Comparison of ENCODE assay signal across 8 cellular contexts in the genomic region with DNA sequence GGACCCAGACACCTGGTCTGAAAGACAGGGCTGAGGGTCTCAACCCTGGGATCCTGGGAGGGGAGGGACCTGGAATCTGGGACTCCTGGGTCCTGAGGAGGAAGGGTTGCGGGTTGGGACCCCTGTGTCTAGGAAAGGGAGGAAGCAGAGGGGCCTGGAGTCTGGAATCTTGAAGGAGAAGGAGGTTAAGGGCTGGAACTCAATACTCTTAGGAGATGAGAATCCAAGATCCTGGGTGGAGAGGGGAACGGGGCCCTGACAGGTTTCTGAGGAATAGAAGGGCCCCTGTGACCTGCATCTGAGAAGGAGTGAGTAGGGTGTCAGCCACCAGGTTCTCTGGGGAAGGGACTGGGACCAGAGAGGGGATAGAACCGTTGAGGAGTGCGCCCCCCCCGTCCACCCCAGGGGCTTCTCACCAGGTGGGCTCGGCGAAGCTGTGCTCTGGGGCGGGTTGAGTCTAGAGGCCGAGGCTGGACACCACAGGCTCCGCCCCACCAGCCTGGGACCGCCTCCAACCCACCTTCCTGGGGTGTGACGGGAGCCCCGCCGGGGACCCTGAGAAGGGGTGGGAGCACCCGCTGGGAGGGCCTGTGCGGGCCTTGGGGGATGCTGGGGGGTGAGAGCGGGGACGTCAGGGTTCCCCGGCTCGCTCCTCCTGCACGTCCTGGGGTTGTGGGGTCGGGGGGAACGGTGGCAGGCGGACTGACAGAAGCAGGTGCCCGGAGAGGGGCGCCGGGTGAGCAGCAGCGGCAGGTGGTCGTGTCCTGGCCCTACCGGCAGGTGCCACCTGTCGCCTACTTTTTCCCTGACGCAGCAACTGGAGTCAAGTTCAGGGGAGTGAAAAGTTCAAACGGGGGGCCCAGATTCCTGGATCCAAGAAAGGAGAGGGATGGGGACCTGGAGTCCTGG. TPM values are rescaled to one million over a fixed set of nuclear protein-coding genes. Genes with fewer than 3 reads are reported as not detected.
DNase-seq lines count a peak whose midpoint lies in the region; ATAC-seq and TF ChIP-seq lines count a peak whose summit lies in the region.

A gene with protein sequence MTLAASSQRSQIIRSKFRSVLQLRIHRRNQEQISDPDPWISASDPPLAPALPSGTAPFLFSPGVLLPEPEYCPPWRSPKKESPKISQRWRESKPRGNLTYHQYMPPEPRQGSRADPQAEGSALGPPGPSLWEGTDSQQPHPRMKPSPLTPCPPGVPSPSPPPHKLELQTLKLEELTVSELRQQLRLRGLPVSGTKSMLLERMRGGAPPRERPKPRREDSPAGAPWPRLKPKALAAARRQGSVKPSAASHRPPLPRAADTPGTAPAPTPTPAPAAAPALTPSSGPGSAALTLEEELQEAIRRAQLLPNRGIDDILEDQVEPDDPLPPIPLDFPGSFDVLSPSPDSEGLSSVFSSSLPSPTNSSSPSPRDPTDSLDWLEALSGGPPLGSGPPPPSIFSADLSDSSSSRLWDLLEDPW (minus strand): TSS at position 463 of the 909 bp plus-strand sequence. CDS start 694 bp downstream, outside the sequence.

- peaks cover 8% of the 10 kb centered on the region for H3K9me1 ChIP-seq in IMR-90 (ENCODE audit: insufficient read depth, low read length)

- in situ Hi-C loops in IMR-90 (cut with MboI; ENCODE audit: low sequenced_read_pairs): no loop called here
- in situ Hi-C loops in G401 (cut with HindIII; ENCODE audit: low sequenced_read_pairs): no loop called here

- H2AK5ac ChIP-seq in IMR-90 (ENCODE audit: low read depth, low read length): no peak within 1 kb of the TSS; the same call in 1 of the 2 replicates

- no peaks in the 10 kb centered on the region for H4K20me1 ChIP-seq in IMR-90 (ENCODE audit: insufficient read depth, low read length)

- H2BK15ac ChIP-seq in IMR-90 (ENCODE audit: low read depth, low read length): no peak within 1 kb of the TSS; the same call in 2 of the 3 replicates

- peak within 1 kb of the TSS; percentile 30 for H3K4me2 ChIP-seq in IMR-90 (ENCODE audit: low read depth, low read length)

- no TSS peak for BruUV-seq in IMR-90 (replicated peaks; lab: Mats Ljungman, UMichigan)

- dilution Hi-C loops in IMR-90 (cut with HindIII; ENCODE audit: low sequenced_read_pairs, unreplicated experiment): no loop called here

- peak within 1 kb of the TSS; percentile 21 for H2AK9ac ChIP-seq in IMR-90 (replicated peaks; ENCODE audit: low read depth, low read length, poor library complexity)

- no peaks in the 10 kb centered on the region for H3K9me3 ChIP-seq in IMR-90 (ENCODE audit: control insufficient read depth, insufficient read depth, low read length)
- no peaks in the 10 kb centered on the region for H3K9me3 ChIP-seq in muscle layer of colon (ENCODE audit: low read length)

- ATAC-seq in IMR-90 (ENCODE audit: low read depth) (no peak), GM19455 (IDR thresholded peaks at IDR 0.05; ENCODE audit: unreplicated experiment) (no peak)

- H3K18ac ChIP-seq in IMR-90 (ENCODE audit: low read depth, low read length): no peak within 1 kb of the TSS

- no peak for TF ChIP-seq CTCF in 22Rv1 (IDR thresholded peaks at IDR 0.05)
- no peak for TF ChIP-seq CTCF in IMR-90 (conservative IDR thresholded peaks at IDR 0.05; ENCODE audit: low read depth, low read length)
- TF ChIP-seq CTCF in cardiac fibroblast (IDR thresholded peaks at IDR 0.05; ENCODE audit: low read depth, low read length): no peak

- H3K27me3 ChIP-seq in IMR-90 (ENCODE audit: control insufficient read depth, insufficient read depth, low read length): no peaks in the 10 kb centered on the region
- H3K27me3 ChIP-seq in muscle layer of colon (ENCODE audit: control insufficient read depth in 1 of 2, insufficient read depth in 2 of 2, low read length in 2 of 2): no peaks in the 10 kb centered on the region

- peaks cover 4 to 19% of the 10 kb centered on the region in 2 experiments; a peak in 3 of 4 replicates for H3K79me1 ChIP-seq in IMR-90 (ENCODE audit: low read depth in 1 of 2, low read length in 2 of 2)

- DNase-seq in IMR-90 (no peak), cardiac fibroblast (ENCODE audit: low read depth in 2 of 2) (no peak), OCI-M1 (lab: John Stamatoyannopoulos, UW) (no peak), NCI-H345 treated with DMSO at 0.1 percent for 48 hours (lab: John Stamatoyannopoulos, UW; ENCODE audit: unreplicated experiment) (no peak), G401 (ENCODE audit: low spot score) (no peak)

- H4K8ac ChIP-seq in IMR-90 (ENCODE audit: low read depth in 2 of 2, low read length in 2 of 2): peak within 1 kb of the TSS; percentile 44 to 95

- CTCF ChIA-PET in IMR-90 (lab: Yijun Ruan, JAX): no interaction called here

- H2BK120ac ChIP-seq in IMR-90 (ENCODE audit: low read depth, low read length): 0 out of 2 replicates have a peak within 1 kb of the TSS, but pooled peaks have one; percentile 34

- H3K27ac ChIP-seq in 22Rv1: peak within 1 kb of the TSS; percentile 75
- no peak within 1 kb of the TSS for H3K27ac ChIP-seq in IMR-90 (ENCODE audit: insufficient read depth, low read length)
- H3K27ac ChIP-seq in muscle layer of colon (ENCODE audit: low read depth, low read length): peak within 1 kb of the TSS; percentile 62

- TF ChIP-seq RAD21 in IMR-90 (IDR thresholded peaks at IDR 0.05; ENCODE audit: low read length): no peak

- H3K23ac ChIP-seq in IMR-90 (ENCODE audit: low read depth, low read length): no peak within 1 kb of the TSS

- H3K36me3 ChIP-seq in IMR-90 (ENCODE audit: control insufficient read depth, insufficient read depth, low read length) (no peaks in the 10 kb centered on the region), muscle layer of colon (ENCODE audit: insufficient read depth, low read length) (no peaks in the 10 kb centered on the region)

- WGBS in IMR-90 (ENCODE audit: extremely low coverage in 2 of 2, insufficient read length in 1 of 2), 2 experiments: 81% methylated on average over 14 of the region's 33 CpGs; no CpG with 5 or more reads in 1 of the 2 experiments

- peak within 1 kb of the TSS; percentile 10 for H2BK5ac ChIP-seq in IMR-90 (ENCODE audit: low read depth, low read length, poor library complexity, severe bottlenecking)

- peaks cover 10% of the 10 kb centered on the region for H3K4me1 ChIP-seq in IMR-90 (ENCODE audit: control insufficient read depth, insufficient read depth, low read length)
- peaks cover 26% of the 10 kb centered on the region for H3K4me1 ChIP-seq in muscle layer of colon (ENCODE audit: insufficient read depth, low read length)

- peak within 1 kb of the TSS; percentile 35; the same call in 1 of the 2 replicates for H4K91ac ChIP-seq in IMR-90 (ENCODE audit: insufficient read depth, low read depth, low read length)

- peak within 1 kb of the TSS; percentile 60 for H3K4ac ChIP-seq in IMR-90 (ENCODE audit: low read depth, low read length)

- intact Hi-C loops in IMR-90 (cut with micrococcal nuclease): no loop called here

- H2BK20ac ChIP-seq in IMR-90 (ENCODE audit: low read depth, low read length): no peak within 1 kb of the TSS

- H3K4me3 ChIP-seq in IMR-90 (ENCODE audit: insufficient read depth, low read depth, low read length): no peak within 1 kb of the TSS
- peak within 1 kb of the TSS; percentile 56 to 69 for H3K4me3 ChIP-seq in cardiac fibroblast (replicated peaks in 1 of 2; ENCODE audit: low read depth in 2 of 2, low read length in 2 of 2)
- H3K4me3 ChIP-seq in muscle layer of colon (ENCODE audit: low read depth in 1 of 2, low read length in 2 of 2): peak within 1 kb of the TSS; percentile 55 to 57

- TF ChIP-seq POLR2A in IMR-90 (IDR thresholded peaks at IDR 0.05; ENCODE audit: low read depth, low read length): no peak

- H3K9ac ChIP-seq in IMR-90 (ENCODE audit: low read depth, low read length): no peak within 1 kb of the TSS
- no peak within 1 kb of the TSS for H3K9ac ChIP-seq in muscle layer of colon (ENCODE audit: low read length)

- POLR2A ChIA-PET in IMR-90 (lab: Charles Lee; ENCODE audit: unreplicated experiment): no interaction called here

- peak within 1 kb of the TSS; percentile 97 for H2AFZ ChIP-seq in IMR-90 (replicated peaks; ENCODE audit: low read length, poor library complexity)

- H4K5ac ChIP-seq in IMR-90 (ENCODE audit: low read depth, low read length): peak within 1 kb of the TSS; percentile 17

- no peak within 1 kb of the TSS for H3K56ac ChIP-seq in IMR-90 (ENCODE audit: extremely low read depth, insufficient read depth, low read length)

- peak within 1 kb of the TSS; percentile 43; the same call in 1 of the 2 replicates for H3K14ac ChIP-seq in IMR-90 (replicated peaks; ENCODE audit: low read depth, low read length)

TF ChIP-seq in IMR-90, 13 proteins besides CTCF, POLR2A, EP300 and RAD21:
- TF ChIP-seq, protein P1, sequence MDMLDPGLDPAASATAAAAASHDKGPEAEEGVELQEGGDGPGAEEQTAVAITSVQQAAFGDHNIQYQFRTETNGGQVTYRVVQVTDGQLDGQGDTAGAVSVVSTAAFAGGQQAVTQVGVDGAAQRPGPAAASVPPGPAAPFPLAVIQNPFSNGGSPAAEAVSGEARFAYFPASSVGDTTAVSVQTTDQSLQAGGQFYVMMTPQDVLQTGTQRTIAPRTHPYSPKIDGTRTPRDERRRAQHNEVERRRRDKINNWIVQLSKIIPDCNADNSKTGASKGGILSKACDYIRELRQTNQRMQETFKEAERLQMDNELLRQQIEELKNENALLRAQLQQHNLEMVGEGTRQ (IDR thresholded peaks at IDR 0.05; ENCODE audit: low read depth, low read length): no peak

RNA-seq across cellular contexts. Expression of the gene that starts here (rescaled TPM):
- total RNA-seq in IMR-90 (2012; rRNA removed): 0.18 and 0.28 TPM in 2 replicates
- 1.9 and 2.7 TPM in 2 replicates for polyA plus RNA-seq in IMR-90 (2012; rRNA removed)
- 2.2 and 3.7 TPM in 2 replicates for polyA plus RNA-seq in IMR-90 (2012; cell fraction: cytosol; rRNA removed)
- 2.3 and 4.1 TPM in 2 replicates for polyA plus RNA-seq in IMR-90 (2012; cell fraction: nucleus; rRNA removed; ENCODE audit: low replicate concordance)
- total RNA-seq in G401 (2014; rRNA removed; shearing (Covaris generic)): 0.37 and 1.5 TPM in 2 replicates
